Comparison of ENCODE assay signal across 1 cellular context in the genomic region with DNA sequence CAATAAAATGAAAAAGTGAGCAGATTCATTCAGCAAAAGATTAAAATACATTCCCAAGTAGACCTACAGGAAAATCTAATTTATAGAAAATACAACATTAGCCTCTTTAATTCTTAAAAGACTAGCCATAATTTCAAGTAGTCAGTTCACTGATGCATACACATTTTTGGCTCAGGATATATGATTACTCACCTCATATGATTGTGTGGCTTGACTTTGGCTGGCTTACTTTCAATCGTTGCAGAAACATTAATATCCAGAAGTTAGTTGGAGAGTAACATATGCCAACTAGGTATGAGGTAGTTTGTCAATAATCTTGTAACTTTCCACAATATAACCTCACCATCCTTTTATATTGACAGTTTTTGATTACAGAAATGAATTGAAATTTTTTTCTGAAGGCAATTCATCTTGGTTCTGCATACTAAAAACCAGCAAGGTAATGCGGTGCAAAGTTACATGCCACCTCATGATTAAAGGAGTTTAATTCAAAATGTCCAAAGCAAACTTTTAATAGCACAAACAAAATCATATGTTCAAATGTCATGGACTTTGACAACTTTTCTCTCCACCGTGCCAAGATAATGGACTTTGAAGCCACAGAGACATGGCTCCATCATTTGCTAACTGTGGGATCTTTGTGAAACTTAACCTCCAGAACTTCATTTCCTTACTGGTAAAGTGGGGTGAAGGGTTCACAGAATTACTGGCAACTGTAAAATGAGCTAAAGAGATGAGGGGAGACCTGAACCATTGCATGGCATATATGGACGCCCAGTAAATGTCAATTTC.
A peak's percentile ranks its signal among the peaks of the same experiment; 100 is the strongest.
TF ChIP-seq lines count a peak whose summit lies in the region.

No MANE protein-coding gene starts in this region.

TF ChIP-seq in liver, 16 proteins besides CTCF, POLR2A, EP300 and RAD21:
- TF ChIP-seq HNF4A (conservative IDR thresholded peaks at IDR 0.05) = peak; percentile 56 to 63
- TF ChIP-seq, protein P1, sequence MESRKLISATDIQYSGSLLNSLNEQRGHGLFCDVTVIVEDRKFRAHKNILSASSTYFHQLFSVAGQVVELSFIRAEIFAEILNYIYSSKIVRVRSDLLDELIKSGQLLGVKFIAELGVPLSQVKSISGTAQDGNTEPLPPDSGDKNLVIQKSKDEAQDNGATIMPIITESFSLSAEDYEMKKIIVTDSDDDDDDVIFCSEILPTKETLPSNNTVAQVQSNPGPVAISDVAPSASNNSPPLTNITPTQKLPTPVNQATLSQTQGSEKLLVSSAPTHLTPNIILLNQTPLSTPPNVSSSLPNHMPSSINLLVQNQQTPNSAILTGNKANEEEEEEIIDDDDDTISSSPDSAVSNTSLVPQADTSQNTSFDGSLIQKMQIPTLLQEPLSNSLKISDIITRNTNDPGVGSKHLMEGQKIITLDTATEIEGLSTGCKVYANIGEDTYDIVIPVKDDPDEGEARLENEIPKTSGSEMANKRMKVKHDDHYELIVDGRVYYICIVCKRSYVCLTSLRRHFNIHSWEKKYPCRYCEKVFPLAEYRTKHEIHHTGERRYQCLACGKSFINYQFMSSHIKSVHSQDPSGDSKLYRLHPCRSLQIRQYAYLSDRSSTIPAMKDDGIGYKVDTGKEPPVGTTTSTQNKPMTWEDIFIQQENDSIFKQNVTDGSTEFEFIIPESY (IDR thresholded peaks at IDR 0.05) = no peak
